ENCODE assay signal across 18 cellular contexts in genomic region chr19:19619849-19620210, GRCh38. TPM values are rescaled to one million over a fixed set of nuclear protein-coding genes. Genes with fewer than 3 reads are reported as not detected.
DNase-seq lines count a peak whose midpoint lies in the region; ATAC-seq and TF ChIP-seq lines count a peak whose summit lies in the region.
"Had no signal": no experiment of that assay in that cellular context is flagged by ENCODE, and none has a peak within 500 bp of the region (broad histone marks: within the 10 kb centered on the region; RNA-seq: fewer than 3 reads in every experiment).

No MANE protein-coding gene starts in this region.

- H3K4me1 Mint-ChIP-seq in neural progenitor cell: peaks cover 31% of the 10 kb centered on the region
- peaks cover 2% of the 10 kb centered on the region for H3K4me1 Mint-ChIP-seq in endothelial cell (ENCODE audit: unreplicated experiment)

- H3K9me3 Mint-ChIP-seq in neural progenitor cell: no peaks in the 10 kb centered on the region
- H3K9me3 Mint-ChIP-seq in endothelial cell (ENCODE audit: unreplicated experiment): no peaks in the 10 kb centered on the region
- H3K9me3 Mint-ChIP-seq: GM23338 had no signal

- ATAC-seq in left colon: peak; percentile 27
- ATAC-seq: GM12878, K562 had no signal

- H3F3A ChIP-seq in neural progenitor cell (ENCODE audit: low read depth): peaks cover 15% of the 10 kb centered on the region

- H3K36me3 Mint-ChIP-seq in neural progenitor cell (peaks cover 12% of the 10 kb centered on the region), endothelial cell (ENCODE audit: low read depth, unreplicated experiment) (peaks cover 10% of the 10 kb centered on the region)

- no peak overlapping the region for H3K27ac ChIP-seq in neural progenitor cell
- H3K27ac ChIP-seq in substantia nigra (ENCODE audit: low read depth, low read length, poor library complexity, severe bottlenecking): no peak overlapping the region
- H3K27ac ChIP-seq: 22Rv1 had no signal

- H3K4me3 ChIP-seq in neural progenitor cell: no peak overlapping the region
- H3K4me3 ChIP-seq: K562 had no signal

- no peaks in the 10 kb centered on the region for H3K9me3 ChIP-seq in neural progenitor cell (ENCODE audit: low read depth)

- TF ChIP-seq CTCF in neural progenitor cell (IDR thresholded peaks at IDR 0.05) (no peak), endothelial cell (IDR thresholded peaks at IDR 0.05; ENCODE audit: unreplicated experiment) (no peak)

- H3K4me1 ChIP-seq in neural progenitor cell: no peaks in the 10 kb centered on the region
- H3K4me1 ChIP-seq: BE2C had no signal

- peaks cover under 1% of the 10 kb centered on the region for H3K79me2 ChIP-seq in neural progenitor cell (ENCODE audit: low read depth)

- no peak overlapping the region for H3K9ac ChIP-seq in neural progenitor cell

- peaks cover 11% of the 10 kb centered on the region for H3K27me3 ChIP-seq in neural progenitor cell
- H3K27me3 ChIP-seq: BE2C had no signal

- peaks cover 14% of the 10 kb centered on the region for H4K20me1 ChIP-seq in neural progenitor cell (ENCODE audit: low read depth)

- H2AFZ ChIP-seq in neural progenitor cell (replicated peaks): no peak overlapping the region
- H2AFZ ChIP-seq: GM23338 had no signal

- H3K27me3 Mint-ChIP-seq in neural progenitor cell (ENCODE audit: insufficient read depth, low read depth): peaks cover 9% of the 10 kb centered on the region
- peaks cover 22% of the 10 kb centered on the region for H3K27me3 Mint-ChIP-seq in endothelial cell (ENCODE audit: unreplicated experiment)

- H3K36me3 ChIP-seq in neural progenitor cell: no peaks in the 10 kb centered on the region
- H3K36me3 ChIP-seq: BE2C had no signal

- DNase-seq in DMS 273 (lab: John Stamatoyannopoulos, UW; ENCODE audit: unreplicated experiment): peak; percentile 51
- DNase-seq in DMS 273 treated with DMSO at 0.1 percent for 48 hours (lab: John Stamatoyannopoulos, UW): no peak
- peak; percentile 40 for DNase-seq in NCI-H69 (lab: John Stamatoyannopoulos, UW)
- no peak for DNase-seq in left colon
- no peak for DNase-seq in neural progenitor cell (ENCODE audit: low spot score)
- DNase-seq in SK-N-DZ (ENCODE audit: low spot score): no peak
- DNase-seq in endothelial cell (ENCODE audit: low spot score): no peak
- DNase-seq in substantia nigra (lab: John Stamatoyannopoulos, UW): no peak
- DNase-seq: BE2C; GDM1; NCI-H187; NCI-H226; NCI-H526; NK-92 treated with Interleukin-12 subunit alpha and Interleukin-12 subunit beta, amount 100 ng/mL, for 24 hours had no signal

- no peak overlapping the region for H3K4me2 ChIP-seq in neural progenitor cell

- intact Hi-C loops in left colon (cut with DNase I, micrococcal nuclease): no loop called here

- H3K4me3 Mint-ChIP-seq in neural progenitor cell: peak overlapping the region; percentile 86
- H3K4me3 Mint-ChIP-seq in endothelial cell (ENCODE audit: unreplicated experiment): no peak overlapping the region

- H3K27ac Mint-ChIP-seq in neural progenitor cell (no peak overlapping the region), endothelial cell (ENCODE audit: unreplicated experiment) (no peak overlapping the region)
- H3K27ac Mint-ChIP-seq: GM23338 had no signal

RNA-seq across cellular contexts. Expression of gene PBX4, which starts 1.3 kb away (rescaled TPM):
- 1 to 10 TPM; 2.5 to 2.9 TPM for total RNA-seq in left colon
- 3.2 and 4.8 TPM in 2 replicates for total RNA-seq in neural progenitor cell (ENCODE audit: low replicate concordance)
- 2.2 and 5.2 TPM in 2 replicates for polyA plus RNA-seq in SK-N-DZ (2014; cell fraction: cytosol; rRNA removed)
- 11.2 and 13.7 TPM in 2 replicates for polyA plus RNA-seq in SK-N-DZ (2014; cell fraction: nucleus; rRNA removed)
- total RNA-seq in endothelial cell (ENCODE audit: unreplicated experiment): 0.82 TPM

RNA-seq across cellular contexts. Expression of gene LPAR2, which starts 8.2 kb away (rescaled TPM):
- 10 to 100 TPM; 18.4 to 20.9 TPM for total RNA-seq in left colon
- total RNA-seq in neural progenitor cell (ENCODE audit: low replicate concordance): 21.2 and 64.8 TPM in 2 replicates
- polyA plus RNA-seq in SK-N-DZ (2014; cell fraction: cytosol; rRNA removed): 35.3 and 41.9 TPM in 2 replicates
- polyA plus RNA-seq in SK-N-DZ (2014; cell fraction: nucleus; rRNA removed): 421 and 484 TPM in 2 replicates
- total RNA-seq in endothelial cell (ENCODE audit: unreplicated experiment): 35.5 TPM

RNA-seq across cellular contexts. Expression of gene GMIP, which starts 23.6 kb away (rescaled TPM):
- total RNA-seq in left colon: 10 to 100 TPM; 29.5 to 34.4 TPM
- 6.4 and 7.9 TPM in 2 replicates for total RNA-seq in neural progenitor cell (ENCODE audit: low replicate concordance)
- polyA plus RNA-seq in SK-N-DZ (2014; cell fraction: cytosol; rRNA removed): 4.3 and 4.4 TPM in 2 replicates
- 6.4 and 16.1 TPM in 2 replicates for polyA plus RNA-seq in SK-N-DZ (2014; cell fraction: nucleus; rRNA removed)
- total RNA-seq in endothelial cell (ENCODE audit: unreplicated experiment): 18.5 TPM

RNA-seq across cellular contexts. Expression of gene ATP13A1, which starts 43.6 kb away (rescaled TPM):
- 10 to 100 TPM; 57.0 to 65.1 TPM for total RNA-seq in left colon
- 19.2 and 181 TPM in 2 replicates for total RNA-seq in neural progenitor cell (ENCODE audit: low replicate concordance)
- 41.5 and 75.3 TPM in 2 replicates for polyA plus RNA-seq in SK-N-DZ (2014; cell fraction: cytosol; rRNA removed)
- polyA plus RNA-seq in SK-N-DZ (2014; cell fraction: nucleus; rRNA removed): 354 and 380 TPM in 2 replicates
- 56.7 TPM for total RNA-seq in endothelial cell (ENCODE audit: unreplicated experiment)

RNA-seq across cellular contexts. Expression of gene ZNF101, which starts 48.8 kb away (rescaled TPM):
- 10 to 100 TPM; 11.6 to 13.4 TPM for total RNA-seq in left colon
- 22.6 and 29.5 TPM in 2 replicates for total RNA-seq in neural progenitor cell (ENCODE audit: low replicate concordance)
- polyA plus RNA-seq in SK-N-DZ (2014; cell fraction: cytosol; rRNA removed): 9.4 and 9.5 TPM in 2 replicates
- polyA plus RNA-seq in SK-N-DZ (2014; cell fraction: nucleus; rRNA removed): 3.3 and 8.6 TPM in 2 replicates
- total RNA-seq in endothelial cell (ENCODE audit: unreplicated experiment): 29.5 TPM

Comparison
In these comparisons a context has a peak if more than half of its experiments do, and no peak if none do; other contexts are left out.
1. DNase-seq: peak in DMS 273 (single experiment) and NCI-H69 (single experiment); none in DMS 273 treated with DMSO at 0.1 percent for 48 hours (single experiment), left colon (0 of 2), neural progenitor cell (single experiment), SK-N-DZ (single experiment), endothelial cell (single experiment) and substantia nigra (0 of 49).